10 cellular contexts compared by ENCODE assay signal in the genomic region with DNA sequence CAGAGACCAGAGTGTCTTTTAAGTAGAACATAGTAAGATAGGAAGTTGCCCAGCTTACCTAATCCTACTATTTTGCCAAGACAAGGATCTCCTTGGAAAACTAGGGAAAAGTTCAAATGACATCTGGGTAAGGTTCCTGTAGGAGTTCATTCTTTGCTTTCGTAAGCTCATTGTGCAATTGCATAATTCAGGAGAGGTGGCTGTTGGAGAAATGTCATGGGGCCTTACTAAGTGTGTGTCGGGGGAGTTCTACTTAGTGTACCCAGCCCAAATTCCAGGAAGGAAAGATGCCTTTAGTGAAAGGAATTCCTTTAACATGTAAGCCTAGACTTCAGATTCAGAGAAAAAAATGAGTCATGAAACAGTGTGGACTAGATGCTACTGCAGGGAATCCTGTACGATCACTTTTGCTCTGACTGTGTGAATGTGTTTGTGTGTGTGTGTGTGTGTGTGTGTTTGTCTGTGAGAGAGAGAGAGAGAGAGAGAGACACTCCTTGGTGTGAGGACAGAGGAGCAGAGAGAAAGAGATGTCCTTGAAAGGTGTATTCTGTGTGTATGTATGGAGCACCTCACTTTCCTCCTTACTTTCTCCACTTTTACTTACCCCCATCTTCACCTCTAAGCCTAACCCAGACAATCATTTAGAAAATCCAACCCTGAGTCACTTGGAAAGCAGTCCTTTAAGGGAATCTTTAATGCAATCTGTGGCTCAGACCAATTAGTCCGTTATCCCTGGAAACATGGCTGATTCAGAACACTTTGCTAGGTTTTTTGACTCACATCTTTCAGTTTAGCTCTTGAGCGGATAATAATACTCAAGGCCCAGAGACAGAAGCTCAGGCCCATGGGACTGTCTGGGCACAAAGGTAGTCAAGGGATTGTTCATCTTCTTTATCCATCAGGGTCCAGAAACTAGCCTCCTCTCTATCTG.
DNase-seq lines count a peak whose midpoint lies in the region; ATAC-seq, FAIRE-seq and TF ChIP-seq lines count a peak whose summit lies in the region.
"Had no signal": no experiment of that assay in that cellular context is flagged by ENCODE, and none has a peak within 500 bp of the region (broad histone marks: within the 10 kb centered on the region; RNA-seq: fewer than 3 reads in every experiment).

No MANE protein-coding gene starts in this region.

- H3K4me1 ChIP-seq in small intestine (ENCODE audit: control insufficient read depth in 2 of 2, insufficient read depth in 1 of 2, low read depth in 1 of 2, low read length in 1 of 2): peaks cover 0 to 2% of the 10 kb centered on the region in 2 donors

- no peaks in the 10 kb centered on the region for H3K9me3 ChIP-seq in small intestine (ENCODE audit: control insufficient read depth, low read depth)

- no peak for FAIRE-seq in small intestine (lab: Jason Lieb, UNC)

- H3K36me3 ChIP-seq in small intestine (ENCODE audit: control insufficient read depth in 2 of 2, insufficient read depth in 2 of 2, low read length in 2 of 2): no peaks in the 10 kb centered on the region

- DNase-seq in DMS 273 (lab: John Stamatoyannopoulos, UW; ENCODE audit: unreplicated experiment): peak; percentile 10
- no peak for DNase-seq in DMS 273 treated with DMSO at 0.1 percent for 48 hours (lab: John Stamatoyannopoulos, UW)
- peak; percentile 36 for DNase-seq in glomerular visceral epithelial cell (ENCODE audit: extremely low spot score)
- peak; percentile 33 for DNase-seq in small intestine
- DNase-seq in SKM-1 (lab: John Stamatoyannopoulos, UW; ENCODE audit: unreplicated experiment): no peak
- DNase-seq in NCI-H1436 (lab: John Stamatoyannopoulos, UW): no peak
- DNase-seq: NCI-H1694 treated with DMSO at 0.1 percent for 48 hours had no signal

- H3K27ac ChIP-seq in small intestine (ENCODE audit: low read depth in 1 of 2, low read length in 1 of 2): no peak overlapping the region
- H3K27ac ChIP-seq: 22Rv1 had no signal

- peak; percentile 68 for ATAC-seq in SK-N-SH treated with all-trans-retinoic acid at 6 μM for 48 hours
- ATAC-seq in HG02588 (IDR thresholded peaks at IDR 0.05; ENCODE audit: unreplicated experiment): no peak

- 51 to 65% (median 64%) methylated on average over 5 of the region's 5 CpGs for WGBS in small intestine, 3 donors

- H3K27me3 ChIP-seq in small intestine (ENCODE audit: control insufficient read depth in 2 of 2, insufficient read depth in 2 of 2, low read length in 2 of 2): no peaks in the 10 kb centered on the region

- H3K4me3 ChIP-seq in small intestine (ENCODE audit: low read depth in 1 of 2, low read length in 2 of 2): no peak overlapping the region

TF ChIP-seq in SK-N-SH treated with all-trans-retinoic acid at 6 μM for 48 hours, 23 proteins besides CTCF, POLR2A, EP300 and RAD21:
- TF ChIP-seq, protein P1, sequence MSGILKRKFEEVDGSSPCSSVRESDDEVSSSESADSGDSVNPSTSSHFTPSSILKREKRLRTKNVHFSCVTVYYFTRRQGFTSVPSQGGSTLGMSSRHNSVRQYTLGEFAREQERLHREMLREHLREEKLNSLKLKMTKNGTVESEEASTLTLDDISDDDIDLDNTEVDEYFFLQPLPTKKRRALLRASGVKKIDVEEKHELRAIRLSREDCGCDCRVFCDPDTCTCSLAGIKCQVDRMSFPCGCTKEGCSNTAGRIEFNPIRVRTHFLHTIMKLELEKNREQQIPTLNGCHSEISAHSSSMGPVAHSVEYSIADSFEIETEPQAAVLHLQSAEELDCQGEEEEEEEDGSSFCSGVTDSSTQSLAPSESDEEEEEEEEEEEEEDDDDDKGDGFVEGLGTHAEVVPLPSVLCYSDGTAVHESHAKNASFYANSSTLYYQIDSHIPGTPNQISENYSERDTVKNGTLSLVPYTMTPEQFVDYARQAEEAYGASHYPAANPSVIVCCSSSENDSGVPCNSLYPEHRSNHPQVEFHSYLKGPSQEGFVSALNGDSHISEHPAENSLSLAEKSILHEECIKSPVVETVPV (CRISPR knock-in tag; IDR thresholded peaks at IDR 0.05): no peak
- TF ChIP-seq ZFP3 (CRISPR knock-in tag; IDR thresholded peaks at IDR 0.05): peak; percentile 77; the same call in 1 of the 2 replicates
- no peak for TF ChIP-seq TOX (CRISPR knock-in tag; IDR thresholded peaks at IDR 0.05; ENCODE audit: borderline replicate concordance)
- no peak for TF ChIP-seq ZC3H10 (CRISPR knock-in tag; IDR thresholded peaks at IDR 0.05)
- no peak for TF ChIP-seq ISL1 (CRISPR knock-in tag; IDR thresholded peaks at IDR 0.05)
TF ChIP-seq in SK-N-SH treated with all-trans-retinoic acid at 6 μM for 48 hours: peak in this region for 1.

Comparison
In these comparisons a context has a peak if more than half of its experiments do, and no peak if none do; other contexts are left out.
1. DNase-seq: peak in DMS 273 (single experiment), glomerular visceral epithelial cell (single experiment) and small intestine (single experiment); none in DMS 273 treated with DMSO at 0.1 percent for 48 hours (single experiment), SKM-1 (single experiment) and NCI-H1436 (single experiment).